8 cellular contexts compared by ENCODE assay signal in genomic region chr9:22447607-22448305, GRCh38. TPM values are rescaled to one million over a fixed set of nuclear protein-coding genes. Genes with fewer than 3 reads are reported as not detected.
DNase-seq lines count a peak whose midpoint lies in the region; ATAC-seq and TF ChIP-seq lines count a peak whose summit lies in the region.

No MANE protein-coding gene starts in this region.

- no peaks in the 10 kb centered on the region for H3K36me3 ChIP-seq in esophagus (ENCODE audit: control insufficient read depth in 2 of 2, insufficient read depth in 2 of 2, low read length in 1 of 2)

- H3K9me3 ChIP-seq in AG04450 (ENCODE audit: control insufficient read depth, insufficient read depth, low read length) (no peaks in the 10 kb centered on the region), esophagus (ENCODE audit: control insufficient read depth in 2 of 2, insufficient read depth in 1 of 2, low read depth in 1 of 2, low read length in 1 of 2) (no peaks in the 10 kb centered on the region)

- WGBS in esophagus, 2 donors = 14% methylated on average over 17 of the region's 17 CpGs

- no peak overlapping the region for H3K27ac Mint-ChIP-seq in naive thymus-derived CD8-positive, alpha-beta T cell

- H3K27me3 ChIP-seq in AG04450 (ENCODE audit: control insufficient read depth, insufficient read depth, low read length) (no peaks in the 10 kb centered on the region), esophagus (ENCODE audit: control insufficient read depth in 1 of 2, insufficient read depth in 2 of 2, low read length in 2 of 2) (no peaks in the 10 kb centered on the region)

- ATAC-seq in naive thymus-derived CD8-positive, alpha-beta T cell = no peak
- ATAC-seq in HG03342 (IDR thresholded peaks at IDR 0.05; ENCODE audit: unreplicated experiment) = no peak
- no peak for ATAC-seq in GM19467 (IDR thresholded peaks at IDR 0.05; ENCODE audit: unreplicated experiment)
- ATAC-seq in GM18520 (IDR thresholded peaks at IDR 0.05; ENCODE audit: unreplicated experiment) = no peak

- H3K4me1 ChIP-seq in esophagus (ENCODE audit: control insufficient read depth in 2 of 2, insufficient read depth in 2 of 2, low read length in 1 of 2) = no peaks in the 10 kb centered on the region

- H3K27ac ChIP-seq in AG04450 (ENCODE audit: low read depth, low read length) (no peak overlapping the region), esophagus (ENCODE audit: low read depth in 2 of 2, low read length in 1 of 2) (peak overlapping the region; percentile 87 to 94)

- H3K27me3 Mint-ChIP-seq in naive thymus-derived CD8-positive, alpha-beta T cell = peaks cover 26 to 56% (median 38%) of the 10 kb centered on the region in 5 donors

- H3K9me3 Mint-ChIP-seq in naive thymus-derived CD8-positive, alpha-beta T cell = peaks cover 0 to 2% (median 0%) of the 10 kb centered on the region in 9 donors

- in situ Hi-C loops in KBM-7 (cut with MboI; ENCODE audit: low pct_unique_long_range_greater_than_20kb, low sequenced_read_pairs) = loop anchor here (10.0 kb wide), 1 partner anchor 143 kb away; no protein-coding TSS in a partner anchor

- peaks cover 0 to 8% (median 6%) of the 10 kb centered on the region in 4 donors for H3K4me1 Mint-ChIP-seq in naive thymus-derived CD8-positive, alpha-beta T cell

- CTCF ChIA-PET in AG04450 (lab: Charles Lee) = interaction anchor here (0.6 to 2.0 kb wide), 4 partner anchors 141 to 634 kb away, joined by 6 to 10 read pairs (median 8); no protein-coding TSS in a partner anchor

- H3K4me3 ChIP-seq in AG04450 (ENCODE audit: low read depth, low read length) = peak overlapping the region; percentile 65
- peak overlapping the region; percentile 57 to 82 for H3K4me3 ChIP-seq in esophagus (ENCODE audit: low read depth in 1 of 2, low read length in 2 of 2)

- H3K36me3 Mint-ChIP-seq in naive thymus-derived CD8-positive, alpha-beta T cell = peaks cover 0 to 5% (median 0%) of the 10 kb centered on the region in 3 donors

- no peak; the same call in 1 of the 2 replicates for TF ChIP-seq CTCF in AG04450 (IDR thresholded peaks at IDR 0.05; ENCODE audit: low read depth, low read length)

- peak overlapping the region in 7 of 10 donors; percentile 16 to 65 (median 45) for H3K4me3 Mint-ChIP-seq in naive thymus-derived CD8-positive, alpha-beta T cell

- DNase-seq in AG04450 (ENCODE audit: low read depth, low spot score) = no peak
- DNase-seq in KBM-7 = peak; percentile 44
- DNase-seq in naive thymus-derived CD8-positive, alpha-beta T cell = no peak
- DNase-seq in SHP77 (lab: John Stamatoyannopoulos, UW) = no peak

- POLR2A ChIA-PET in AG04450 (lab: Yijun Ruan, JAX) = no interaction called here
- POLR2A ChIA-PET in naive thymus-derived CD8-positive, alpha-beta T cell (lab: Charles Lee) = no interaction called here

RNA-seq across cellular contexts. Expression of gene DMRTA1, which starts 1.1 kb away (rescaled TPM):
- 0.05 and 0.07 TPM in 2 replicates for polyA plus RNA-seq in AG04450 (2011; rRNA removed)
- polyA minus RNA-seq in AG04450 (2011; rRNA and poly(A)+ RNA removed) = 0.05 and 0.26 TPM in 2 replicates
- polyA plus RNA-seq in esophagus = 1 to 10 TPM; 1.0 to 1.5 TPM
- not detected for total RNA-seq in naive thymus-derived CD8-positive, alpha-beta T cell
- polyA plus RNA-seq in naive thymus-derived CD8-positive, alpha-beta T cell = under 1 TPM in 1 of 3 donors, not detected in 2; 0.05 TPM
